In the genomic region with DNA sequence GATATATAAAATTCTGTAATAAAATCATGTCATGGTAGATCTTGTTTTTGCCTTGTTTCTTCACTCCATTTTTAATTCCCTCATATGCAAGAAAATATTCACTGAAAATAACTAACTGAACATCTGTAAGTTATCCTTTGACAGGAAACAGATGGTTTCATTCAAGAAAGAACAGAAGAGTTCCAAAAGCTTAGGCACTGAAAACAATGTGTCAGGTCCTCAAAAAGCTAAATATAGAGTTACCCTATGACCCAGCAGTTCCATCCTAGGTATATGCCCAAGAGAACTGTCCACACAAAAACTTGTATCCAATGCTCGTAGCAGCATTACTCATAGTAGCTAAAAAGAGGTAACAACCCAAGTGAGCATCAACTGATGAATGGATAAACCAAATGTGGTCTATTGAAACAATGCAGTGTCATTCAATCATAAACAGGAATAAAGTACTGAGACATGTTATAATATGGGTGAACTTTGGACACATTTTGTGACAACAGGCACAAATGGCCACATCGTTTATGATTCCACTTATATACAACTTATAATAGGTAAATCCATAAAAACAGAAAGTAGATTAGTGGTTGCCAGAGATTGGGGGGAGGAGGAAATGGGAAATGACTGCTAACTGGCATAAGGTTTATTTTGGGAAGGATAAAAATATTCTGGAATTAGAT, we compare ENCODE assay signal across 1 cellular context.
TF ChIP-seq lines count a peak whose summit lies in the region.

No MANE protein-coding gene starts in this region.

TF ChIP-seq in SK-N-SH treated with all-trans-retinoic acid at 6 μM for 48 hours, 23 proteins besides CTCF, POLR2A, EP300 and RAD21 (continued from another document):
- TF ChIP-seq ZC3H10 (CRISPR knock-in tag; IDR thresholded peaks at IDR 0.05), result no peak
- TF ChIP-seq, protein P1, sequence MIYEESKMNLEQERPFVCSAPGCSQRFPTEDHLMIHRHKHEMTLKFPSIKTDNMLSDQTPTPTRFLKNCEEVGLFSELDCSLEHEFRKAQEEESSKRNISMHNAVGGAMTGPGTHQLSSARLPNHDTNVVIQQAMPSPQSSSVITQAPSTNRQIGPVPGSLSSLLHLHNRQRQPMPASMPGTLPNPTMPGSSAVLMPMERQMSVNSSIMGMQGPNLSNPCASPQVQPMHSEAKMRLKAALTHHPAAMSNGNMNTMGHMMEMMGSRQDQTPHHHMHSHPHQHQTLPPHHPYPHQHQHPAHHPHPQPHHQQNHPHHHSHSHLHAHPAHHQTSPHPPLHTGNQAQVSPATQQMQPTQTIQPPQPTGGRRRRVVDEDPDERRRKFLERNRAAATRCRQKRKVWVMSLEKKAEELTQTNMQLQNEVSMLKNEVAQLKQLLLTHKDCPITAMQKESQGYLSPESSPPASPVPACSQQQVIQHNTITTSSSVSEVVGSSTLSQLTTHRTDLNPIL (CRISPR knock-in tag; IDR thresholded peaks at IDR 0.05; ENCODE audit: low read depth), result no peak
TF ChIP-seq in SK-N-SH treated with all-trans-retinoic acid at 6 μM for 48 hours: peak in this region for 0.
